In genomic region chr12:89862511-89863331, GRCh38 we compare ENCODE assay signal across 9 cellular contexts.
A peak's percentile ranks its signal among the peaks of the same experiment; 100 is the strongest.
DNase-seq lines count a peak whose midpoint lies in the region; ATAC-seq and TF ChIP-seq lines count a peak whose summit lies in the region.
"Had no signal": no experiment of that assay in that cellular context is flagged by ENCODE, and none has a peak within 500 bp of the region (broad histone marks: within the 10 kb centered on the region; RNA-seq: fewer than 3 reads in every experiment).

No MANE protein-coding gene starts in this region.

- H3K9me3 ChIP-seq in gastrocnemius medialis = no peaks in the 10 kb centered on the region
- H3K9me3 ChIP-seq: tibial artery had no signal

- H3K4me3 Mint-ChIP-seq in T-helper 2 cell treated with Interferon-gamma antibody and Interleukin-4, amounts not matched to agents 5 μg/mL and 100 μg/mL, for 36 hours = peak overlapping the region; percentile 83

- peaks cover 0 to 10% of the 10 kb centered on the region in 2 donors for H3K4me1 ChIP-seq in gastrocnemius medialis
- H3K4me1 ChIP-seq: tibial artery had no signal

- intact Hi-C loops in gastrocnemius medialis (cut with DNase I; ENCODE audit: low total_unique reads) = no loop called here

- peak overlapping the region in 3 of 4 donors; percentile 29 to 56 (median 46) for H3K27ac ChIP-seq in gastrocnemius medialis
- H3K27ac ChIP-seq: tibial artery had no signal

- H3K36me3 ChIP-seq in gastrocnemius medialis = no peaks in the 10 kb centered on the region
- H3K36me3 ChIP-seq: tibial artery had no signal

- H3K9me3 Mint-ChIP-seq in T-helper 2 cell treated with Interferon-gamma antibody and Interleukin-4, amounts not matched to agents 5 μg/mL and 100 μg/mL, for 36 hours = peaks cover 17% of the 10 kb centered on the region

- H3K4me1 Mint-ChIP-seq in T-helper 2 cell treated with Interferon-gamma antibody and Interleukin-4, amounts not matched to agents 5 μg/mL and 100 μg/mL, for 36 hours (ENCODE audit: low read depth) = peaks cover 44% of the 10 kb centered on the region

- TF ChIP-seq POLR2A in gastrocnemius medialis (IDR thresholded peaks at IDR 0.05) = no peak

- in situ Hi-C loops in gastrocnemius medialis (cut with MboI; ENCODE audit: low sequenced_read_pairs in 4 of 4) = no loop called here

- ATAC-seq in GM19035 (IDR thresholded peaks at IDR 0.05; ENCODE audit: unreplicated experiment) (peak; percentile 64), HG03175 (IDR thresholded peaks at IDR 0.05; ENCODE audit: unreplicated experiment) (peak; percentile 54), gastrocnemius medialis (peak; percentile 54 to 55)

- no peaks in the 10 kb centered on the region for H3K27me3 Mint-ChIP-seq in T-helper 2 cell treated with Interferon-gamma antibody and Interleukin-4, amounts not matched to agents 5 μg/mL and 100 μg/mL, for 36 hours (ENCODE audit: low read depth)

- peaks cover 11% of the 10 kb centered on the region for H3K36me3 Mint-ChIP-seq in T-helper 2 cell treated with Interferon-gamma antibody and Interleukin-4, amounts not matched to agents 5 μg/mL and 100 μg/mL, for 36 hours (ENCODE audit: low read depth)

- peak; percentile 73 for DNase-seq in Ammon's horn (ENCODE audit: low spot score)
- DNase-seq in T-helper 2 cell treated with Interferon-gamma antibody and Interleukin-4, amounts not matched to agents 5 μg/mL and 100 μg/mL, for 36 hours (ENCODE audit: low spot score) = no peak
- DNase-seq in fibroblast of villous mesenchyme (ENCODE audit: low read depth) = peak; percentile 29
- peak in 1 of 2 donors; percentile 22 for DNase-seq in gastrocnemius medialis
- no peak for DNase-seq in NCI-H2196 treated with DMSO at 0.1 percent for 48 hours (lab: John Stamatoyannopoulos, UW; ENCODE audit: unreplicated experiment)
- no peak for DNase-seq in cerebellum (ENCODE audit: low spot score)

- H3K4me3 ChIP-seq in fibroblast of villous mesenchyme (ENCODE audit: low read depth, low read length) = no peak overlapping the region
- no peak overlapping the region for H3K4me3 ChIP-seq in gastrocnemius medialis
- H3K4me3 ChIP-seq: tibial artery had no signal

- H3K27me3 ChIP-seq in gastrocnemius medialis = no peaks in the 10 kb centered on the region
- H3K27me3 ChIP-seq: tibial artery had no signal

- peak overlapping the region; percentile 97 for H3K27ac Mint-ChIP-seq in T-helper 2 cell treated with Interferon-gamma antibody and Interleukin-4, amounts not matched to agents 5 μg/mL and 100 μg/mL, for 36 hours

- no peak for TF ChIP-seq CTCF in fibroblast of villous mesenchyme (IDR thresholded peaks at IDR 0.05; ENCODE audit: insufficient read depth, low read depth, low read length)
- no peak for TF ChIP-seq CTCF in gastrocnemius medialis (IDR thresholded peaks at IDR 0.05 in 4 of 5, conservative IDR thresholded peaks at IDR 0.05 in 1 of 5)

Comparison
In these comparisons a context has a peak if more than half of its experiments do, and no peak if none do; other contexts are left out.
1. DNase-seq: peak in Ammon's horn (single experiment) and fibroblast of villous mesenchyme (single experiment); none in T-helper 2 cell treated with Interferon-gamma antibody and Interleukin-4, amounts not matched to agents 5 μg/mL and 100 μg/mL, for 36 hours (single experiment), NCI-H2196 treated with DMSO at 0.1 percent for 48 hours (single experiment) and cerebellum (single experiment).
2. Peak in every context shown above with its lines, with median percentiles within 50 percentile points of each other: ATAC-seq.